31 cellular contexts compared by ENCODE assay signal in genomic region chr13:70544706-70545105, GRCh38.
"Had no signal": no experiment of that assay in that cellular context is flagged by ENCODE, and none has a peak within 500 bp of the region (broad histone marks: within the 10 kb centered on the region; RNA-seq: fewer than 3 reads in every experiment).

No MANE protein-coding gene starts in this region.

- H3K36me3 Mint-ChIP-seq: activated naive CD8-positive, alpha-beta T cell had no signal

- H3K9me3 Mint-ChIP-seq: activated CD4-positive, alpha-beta memory T cell treated with anti-CD3 and anti-CD28 coated beads, Interleukin-2, amount 10 ng/mL, durations not matched to agents 7 days and 5 days; activated CD4-positive, alpha-beta T cell treated with anti-CD3 and anti-CD28 coated beads, Interleukin-2, amount 10 ng/mL, durations not matched to agents 24 days and 14 days had no signal

- H3K9me3 ChIP-seq: body of pancreas, colonic mucosa, esophagus squamous epithelium, gastroesophageal sphincter had no signal

- H3K27ac Mint-ChIP-seq: activated CD4-positive, alpha-beta memory T cell treated with anti-CD3 and anti-CD28 coated beads, Interleukin-2, amount 10 ng/mL, durations not matched to agents 7 days and 5 days; activated CD4-positive, alpha-beta T cell treated with anti-CD3 and anti-CD28 coated beads for 36 hours; activated CD4-positive, alpha-beta T cell treated with anti-CD3 and anti-CD28 coated beads, Interleukin-2, amount 10 ng/mL, durations not matched to agents 24 days and 14 days; activated naive CD8-positive, alpha-beta T cell; activated T-cell treated with anti-CD3 and anti-CD28 coated beads, Interleukin-2, amount 50 U/mL, for 24 hours; activated T-cell treated with anti-CD3 and anti-CD28 coated beads, Interleukin-2, amount 50 U/mL, for 72 hours; T-helper 17 cell; T-helper 2 cell treated with Interferon-gamma antibody and Interleukin-4, amounts not matched to agents 5 μg/mL and 100 μg/mL, for 36 hours had no signal

- H3K4me1 ChIP-seq: body of pancreas, colonic mucosa, esophagus squamous epithelium, gastroesophageal sphincter had no signal

- FAIRE-seq: endometrium, endothelial cell of umbilical vein had no signal

- DNase-seq: activated CD4-positive, alpha-beta memory T cell treated with anti-CD3 and anti-CD28 coated beads, Interleukin-2, amount 10 ng/mL, durations not matched to agents 7 days and 5 days; activated CD4-positive, alpha-beta T cell treated with anti-CD3 and anti-CD28 coated beads for 36 hours; activated CD4-positive, alpha-beta T cell treated with anti-CD3 and anti-CD28 coated beads, Interleukin-2, amount 10 ng/mL, durations not matched to agents 24 days and 14 days; activated CD4-positive, CD25-positive, alpha-beta regulatory T cell; activated CD4-positive, CD25-positive, alpha-beta regulatory T cell treated with anti-CD3 and anti-CD28 coated beads, Interleukin-2, amount 50 U/mL, for 72 hours; activated CD8-positive, alpha-beta memory T cell treated with anti-CD3 and anti-CD28 coated beads, Interleukin-2, amount 50 U/mL, for 48 hours; activated gamma-delta T cell; activated naive CD4-positive, alpha-beta T cell; activated naive CD4-positive, alpha-beta T cell treated with anti-CD3 and anti-CD28 coated beads, Interleukin-2, amount 50 U/mL, for 16 hours; activated T-cell treated with anti-CD3 and anti-CD28 coated beads for 4 hours; activated T-cell treated with anti-CD3 and anti-CD28 coated beads, Interleukin-2, amount 50 U/mL, for 24 hours; activated T-cell treated with anti-CD3 and anti-CD28 coated beads, Interleukin-2, amount 50 U/mL, for 72 hours; amniotic stem cell; anterior cingulate cortex; body of pancreas; central memory CD4-positive, alpha-beta T cell; cerebellar nuclear complex; colonic mucosa; effector CD8-positive, alpha-beta T cell; esophagus squamous epithelium; foreskin melanocyte; T-helper 1 cell; T-helper 17 cell; T1000 had no signal

- H3K4me3 ChIP-seq: body of pancreas, cardiac muscle cell, colonic mucosa, esophagus squamous epithelium, gastroesophageal sphincter had no signal

- ATAC-seq: activated CD4-positive, alpha-beta T cell treated with anti-CD3 and anti-CD28 coated beads for 36 hours; activated T-cell treated with anti-CD3 and anti-CD28 coated beads, Interleukin-2, amount 50 U/mL, for 72 hours; body of pancreas; gastroesophageal sphincter; T-helper 17 cell had no signal

- H3K27me3 Mint-ChIP-seq: activated CD4-positive, alpha-beta memory T cell treated with anti-CD3 and anti-CD28 coated beads, Interleukin-2, amount 10 ng/mL, durations not matched to agents 7 days and 5 days; activated CD4-positive, alpha-beta T cell treated with anti-CD3 and anti-CD28 coated beads for 36 hours; activated CD4-positive, alpha-beta T cell treated with anti-CD3 and anti-CD28 coated beads, Interleukin-2, amount 10 ng/mL, durations not matched to agents 24 days and 14 days; activated naive CD8-positive, alpha-beta T cell; activated T-cell treated with anti-CD3 and anti-CD28 coated beads, Interleukin-2, amount 50 U/mL, for 24 hours; T-helper 17 cell had no signal

- H3K27me3 ChIP-seq: body of pancreas, cardiac muscle cell, colonic mucosa, esophagus squamous epithelium, gastroesophageal sphincter had no signal

- H3K36me3 ChIP-seq: cardiac muscle cell, colonic mucosa, esophagus squamous epithelium, gastroesophageal sphincter had no signal

- H3K4me1 Mint-ChIP-seq: activated CD4-positive, alpha-beta memory T cell treated with anti-CD3 and anti-CD28 coated beads, Interleukin-2, amount 10 ng/mL, durations not matched to agents 7 days and 5 days; activated CD4-positive, alpha-beta T cell treated with anti-CD3 and anti-CD28 coated beads for 36 hours; activated CD4-positive, alpha-beta T cell treated with anti-CD3 and anti-CD28 coated beads, Interleukin-2, amount 10 ng/mL, durations not matched to agents 24 days and 14 days; T-helper 17 cell had no signal

- H3K4me3 Mint-ChIP-seq: activated CD4-positive, alpha-beta memory T cell treated with anti-CD3 and anti-CD28 coated beads, Interleukin-2, amount 10 ng/mL, durations not matched to agents 7 days and 5 days; activated CD4-positive, alpha-beta T cell treated with anti-CD3 and anti-CD28 coated beads for 36 hours; activated CD4-positive, alpha-beta T cell treated with anti-CD3 and anti-CD28 coated beads, Interleukin-2, amount 10 ng/mL, durations not matched to agents 24 days and 14 days; activated naive CD8-positive, alpha-beta T cell; activated T-cell treated with anti-CD3 and anti-CD28 coated beads, Interleukin-2, amount 50 U/mL, for 24 hours; activated T-cell treated with anti-CD3 and anti-CD28 coated beads, Interleukin-2, amount 50 U/mL, for 72 hours; T-helper 17 cell; T-helper 2 cell treated with Interferon-gamma antibody and Interleukin-4, amounts not matched to agents 5 μg/mL and 100 μg/mL, for 36 hours had no signal

- H3K27ac ChIP-seq: body of pancreas, cardiac muscle cell, colonic mucosa, epithelial cell of prostate, esophagus squamous epithelium, gastroesophageal sphincter had no signal
